ENCODE assay signal across 8 cellular contexts in genomic region chr14:52351561-52352491, GRCh38. TPM values are rescaled to one million over a fixed set of nuclear protein-coding genes. Genes with fewer than 3 reads are reported as not detected.
DNase-seq lines count a peak whose midpoint lies in the region; ATAC-seq, FAIRE-seq and TF ChIP-seq lines count a peak whose summit lies in the region.

No MANE protein-coding gene starts in this region.

- H3K79me2 ChIP-seq in astrocyte (ENCODE audit: insufficient read depth, low read length), result no peaks in the 10 kb centered on the region

- TF ChIP-seq CTCF in astrocyte (IDR thresholded peaks at IDR 0.05; ENCODE audit: insufficient read depth, low read depth, low read length) (no peak), nephron (IDR thresholded peaks at IDR 0.05; ENCODE audit: unreplicated experiment in 3 of 3) (no peak)

- ATAC-seq in HG03354 (IDR thresholded peaks at IDR 0.05; ENCODE audit: poor library complexity, severe bottlenecking, unreplicated experiment), result peak; percentile 80
- no peak for ATAC-seq in HG02763 (IDR thresholded peaks at IDR 0.05; ENCODE audit: unreplicated experiment)

- H3K27ac Mint-ChIP-seq in astrocyte (ENCODE audit: unreplicated experiment) (peak overlapping the region; percentile 88), nephron (peak overlapping the region; percentile 95 to 98 (median 96))

- H2AFZ ChIP-seq in astrocyte (ENCODE audit: low read depth, low read length), result peak overlapping the region; percentile 40

- H3K27me3 Mint-ChIP-seq in astrocyte (ENCODE audit: low read depth, unreplicated experiment), result no peaks in the 10 kb centered on the region
- peaks cover 6% of the 10 kb centered on the region for H3K27me3 Mint-ChIP-seq in nephron (ENCODE audit: low read depth)

- DNase-seq in stimulated activated CD4-positive, alpha-beta T cell treated with anti-CD3 and anti-CD28 coated beads, Interleukin-1b, Interleukin-23, amount 100 ng/mL, for 48 hours, result peak; percentile 19
- DNase-seq in stimulated activated CD4-positive, alpha-beta T cell treated with anti-CD3 and anti-CD28 coated beads, Interleukin-4, amount 100 ng/mL, for 4 hours, result no peak
- DNase-seq in astrocyte (ENCODE audit: low read depth) (peak; percentile 70), SW480 (ENCODE audit: low spot score) (no peak), cortex of kidney (lab: John Stamatoyannopoulos, UW) (no peak)

- peaks cover 47% of the 10 kb centered on the region for H3K4me1 ChIP-seq in astrocyte (ENCODE audit: insufficient read depth, low read length)

- peak overlapping the region; percentile 30 for H3K4me2 ChIP-seq in astrocyte (ENCODE audit: low read length)

- H3K4me1 Mint-ChIP-seq in astrocyte (ENCODE audit: low read depth, unreplicated experiment), result peaks cover 44% of the 10 kb centered on the region
- H3K4me1 Mint-ChIP-seq in nephron, result peaks cover 62% of the 10 kb centered on the region

- H3K9ac ChIP-seq in astrocyte (ENCODE audit: low read length), result peak overlapping the region; percentile 41

- H3K9me3 ChIP-seq in astrocyte (ENCODE audit: insufficient read depth, low read depth, low read length), result peaks cover 5% of the 10 kb centered on the region

- H3K9me3 Mint-ChIP-seq in astrocyte (ENCODE audit: unreplicated experiment), result no peaks in the 10 kb centered on the region
- H3K9me3 Mint-ChIP-seq in nephron, result no peaks in the 10 kb centered on the region

- peak overlapping the region; percentile 34 for H3K27ac ChIP-seq in astrocyte (ENCODE audit: low read depth, low read length)

- no peaks in the 10 kb centered on the region for H3K27me3 ChIP-seq in astrocyte (ENCODE audit: insufficient read depth, low read length)

- FAIRE-seq in astrocyte (lab: Jason Lieb, UNC), result peak; percentile 50

- H3K4me3 Mint-ChIP-seq in astrocyte (ENCODE audit: unreplicated experiment) (peak overlapping the region; percentile 63), nephron (peak overlapping the region in 2 of 3 experiments; percentile 16 to 18)

- H4K20me1 ChIP-seq in astrocyte (ENCODE audit: insufficient read depth, low read length), result no peaks in the 10 kb centered on the region

- H3K4me3 ChIP-seq in astrocyte (ENCODE audit: insufficient read depth, low read depth, low read length), result no peak overlapping the region

- no peaks in the 10 kb centered on the region for H3K36me3 Mint-ChIP-seq in astrocyte (ENCODE audit: low read depth, unreplicated experiment)
- H3K36me3 Mint-ChIP-seq in nephron (ENCODE audit: low read depth), result no peaks in the 10 kb centered on the region

- no peaks in the 10 kb centered on the region for H3K36me3 ChIP-seq in astrocyte (ENCODE audit: insufficient read depth, low read length)

RNA-seq across cellular contexts. Expression of gene PTGER2, which starts 37.7 kb away (rescaled TPM):
- 0.26 TPM in 1 of 2 replicates, not detected in the other for total RNA-seq in astrocyte

Comparison
In these comparisons a context has a peak if more than half of its experiments do, and no peak if none do; other contexts are left out.
1. DNase-seq: peak in stimulated activated CD4-positive, alpha-beta T cell treated with anti-CD3 and anti-CD28 coated beads, Interleukin-1b, Interleukin-23, amount 100 ng/mL, for 48 hours (single experiment) and astrocyte (single experiment); none in stimulated activated CD4-positive, alpha-beta T cell treated with anti-CD3 and anti-CD28 coated beads, Interleukin-4, amount 100 ng/mL, for 4 hours (0 of 2), SW480 (single experiment) and cortex of kidney (single experiment).